18 cellular contexts compared by ENCODE assay signal in genomic region chr9:78196258-78196657, GRCh38. TPM values are rescaled to one million over a fixed set of nuclear protein-coding genes. Genes with fewer than 3 reads are reported as not detected.
DNase-seq lines count a peak whose midpoint lies in the region; ATAC-seq, FAIRE-seq and TF ChIP-seq lines count a peak whose summit lies in the region.
"Had no signal": no experiment of that assay in that cellular context is flagged by ENCODE, and none has a peak within 500 bp of the region (broad histone marks: within the 10 kb centered on the region; RNA-seq: fewer than 3 reads in every experiment).

No MANE protein-coding gene starts in this region.

- DNase-seq in memory B cell (ENCODE audit: low spot score in 2 of 2): no peak
- no peak for DNase-seq in GM13976 (ENCODE audit: low spot score)
- no peak for DNase-seq in mammary epithelial cell
- no peak for DNase-seq in frontal cortex (ENCODE audit: low spot score in 2 of 2)
- DNase-seq in NCI-H1105 treated with DMSO at 0.1 percent for 48 hours (lab: John Stamatoyannopoulos, UW): no peak
- DNase-seq: activated CD8-positive, alpha-beta memory T cell treated with anti-CD3 and anti-CD28 coated beads, Interleukin-2, amount 50 U/mL, for 4 hours; effector memory CD4-positive, alpha-beta T cell; NCI-H446; right cardiac atrium; stimulated activated CD4-positive, alpha-beta T cell treated with anti-CD3 and anti-CD28 coated beads, Interleukin-2, amount 100 ng/mL, for 24 hours; transverse colon had no signal

- no peak overlapping the region for H3K4me2 ChIP-seq in mammary epithelial cell (ENCODE audit: insufficient read depth, low read depth, low read length)

- no peaks in the 10 kb centered on the region for H3K27me3 ChIP-seq in mammary epithelial cell (ENCODE audit: insufficient read depth, low read length)
- H3K27me3 ChIP-seq: breast epithelium, transverse colon had no signal

- H3K9ac ChIP-seq in mammary epithelial cell (ENCODE audit: insufficient read depth, low read length): no peak overlapping the region

- peaks cover 8% of the 10 kb centered on the region for H3K9me3 Mint-ChIP-seq in memory B cell

- H3K9me3 ChIP-seq in mammary epithelial cell (replicated peaks; ENCODE audit: insufficient read depth, low read length): no peaks in the 10 kb centered on the region
- H3K9me3 ChIP-seq: breast epithelium, transverse colon had no signal

- FAIRE-seq in frontal cortex (lab: Jason Lieb, UNC): no peak
- FAIRE-seq: RCC 7860 had no signal

- in situ Hi-C loops in GM13976 (cut with MboI; ENCODE audit: low sequenced_read_pairs, unreplicated experiment) (loop anchor here (25.0 kb wide), 1 partner anchor 334 kb away; no protein-coding TSS in a partner anchor), mammary epithelial cell (cut with MboI; ENCODE audit: low sequenced_read_pairs in 2 of 2) (no loop called here)

- H3K4me1 ChIP-seq in mammary epithelial cell (ENCODE audit: insufficient read depth, low read length): no peaks in the 10 kb centered on the region
- H3K4me1 ChIP-seq: breast epithelium had no signal

- H3K36me3 ChIP-seq in mammary epithelial cell (ENCODE audit: insufficient read depth, low read length): no peaks in the 10 kb centered on the region
- H3K36me3 ChIP-seq: breast epithelium, transverse colon had no signal

- peaks cover 10% of the 10 kb centered on the region for H3K36me3 Mint-ChIP-seq in memory B cell
- H3K36me3 Mint-ChIP-seq: natural killer cell treated with Interleukin-12 subunit alpha and Interleukin-12 subunit beta and Interleukin-15 and Interleukin-18, amount 100 ng/mL, for 72 hours had no signal

- no peak overlapping the region for H3K27ac ChIP-seq in mammary epithelial cell (ENCODE audit: insufficient read depth, low read depth, low read length)
- H3K27ac ChIP-seq: breast epithelium, transverse colon had no signal

- no peak overlapping the region for H3K4me3 ChIP-seq in mammary epithelial cell (replicated peaks in 1 of 3; ENCODE audit: insufficient read depth in 1 of 3, low read depth in 2 of 3, low read length in 3 of 3)
- H3K4me3 ChIP-seq: breast epithelium, transverse colon had no signal

- H2AFZ ChIP-seq in mammary epithelial cell (ENCODE audit: low read depth, low read length): no peak overlapping the region

- H3K27ac Mint-ChIP-seq in memory B cell: peak overlapping the region; percentile 78
- H3K27ac Mint-ChIP-seq: activated naive CD4-positive, alpha-beta T cell treated with anti-CD3 and anti-CD28 coated beads, Interleukin-2, amount 50 U/mL, for 24 hours; natural killer cell treated with Interleukin-12 subunit alpha and Interleukin-12 subunit beta and Interleukin-15 and Interleukin-18, amount 100 ng/mL, for 72 hours had no signal

- dilution Hi-C loops in mammary epithelial cell (cut with HindIII; ENCODE audit: low sequenced_read_pairs): loop anchor here (5.0 kb wide), 1 partner anchor 99 kb away; no protein-coding TSS in a partner anchor

- no peaks in the 10 kb centered on the region for H3K79me2 ChIP-seq in mammary epithelial cell (ENCODE audit: insufficient read depth, low read length)

- 100% methylated on average over 1 of the region's 1 CpG for WGBS in mammary epithelial cell (ENCODE audit: low coverage, missing lambda C conversion rate)

- ATAC-seq in GM18511 (IDR thresholded peaks at IDR 0.05; ENCODE audit: unreplicated experiment) (peak; percentile 56), GM21717 (IDR thresholded peaks at IDR 0.05; ENCODE audit: unreplicated experiment) (peak; percentile 79), HG03460 (IDR thresholded peaks at IDR 0.05; ENCODE audit: unreplicated experiment) (peak; percentile 53), memory B cell (ENCODE audit: low read depth) (peak; percentile 68)
- ATAC-seq: natural killer cell treated with Interleukin-12 subunit alpha and Interleukin-12 subunit beta and Interleukin-15 and Interleukin-18, amount 100 ng/mL, for 72 hours; right cardiac atrium had no signal

- peaks cover 27% of the 10 kb centered on the region for H3K4me1 Mint-ChIP-seq in memory B cell

- peak overlapping the region; percentile 49 for H3K4me3 Mint-ChIP-seq in memory B cell
- H3K4me3 Mint-ChIP-seq: activated naive CD4-positive, alpha-beta T cell treated with anti-CD3 and anti-CD28 coated beads, Interleukin-2, amount 50 U/mL, for 24 hours; natural killer cell treated with Interleukin-12 subunit alpha and Interleukin-12 subunit beta and Interleukin-15 and Interleukin-18, amount 100 ng/mL, for 72 hours had no signal

- H3K27me3 Mint-ChIP-seq in memory B cell: no peaks in the 10 kb centered on the region
- H3K27me3 Mint-ChIP-seq: activated naive CD4-positive, alpha-beta T cell treated with anti-CD3 and anti-CD28 coated beads, Interleukin-2, amount 50 U/mL, for 24 hours; natural killer cell treated with Interleukin-12 subunit alpha and Interleukin-12 subunit beta and Interleukin-15 and Interleukin-18, amount 100 ng/mL, for 72 hours had no signal

- BruUV-seq in mammary epithelial cell (replicated peaks; lab: Mats Ljungman, UMichigan): no TSS peak

- CTCF ChIA-PET in mammary epithelial cell (lab: Charles Lee; ENCODE audit: low non-redundant PET): interaction anchor here (0.6 kb wide), 1 partner anchor 23 kb away, joined by 6 read pairs; no protein-coding TSS in a partner anchor

- H4K20me1 ChIP-seq in mammary epithelial cell (ENCODE audit: insufficient read depth, low read length): no peaks in the 10 kb centered on the region

- intact Hi-C loops in mammary epithelial cell (cut with micrococcal nuclease): no loop called here

- no peak for TF ChIP-seq CTCF in GM13976 (IDR thresholded peaks at IDR 0.05; ENCODE audit: borderline replicate concordance, control extremely low read depth, extremely low read depth, insufficient read depth, missing control alignments)
- TF ChIP-seq CTCF in mammary epithelial cell (conservative IDR thresholded peaks at IDR 0.05 in 1 of 2, IDR thresholded peaks at IDR 0.05 in 1 of 2; ENCODE audit: extremely low read depth in 1 of 2, insufficient read depth in 1 of 2, low read depth in 1 of 2, low read length in 2 of 2): no peak

RNA-seq across cellular contexts. Expression of gene CEP78, which starts 39.6 kb away (rescaled TPM):
- total RNA-seq in mammary epithelial cell (10 to 100 TPM; 16.7 to 24.7 TPM), frontal cortex (42.0 TPM)
- 11.6 TPM for polyA plus RNA-seq in mammary epithelial cell
- 20.1 TPM for polyA minus RNA-seq in mammary epithelial cell
